Comparison of ENCODE assay signal across 9 cellular contexts in genomic region chr12:81644503-81644902, GRCh38.
DNase-seq lines count a peak whose midpoint lies in the region; ATAC-seq, FAIRE-seq and TF ChIP-seq lines count a peak whose summit lies in the region.
"Had no signal": no experiment of that assay in that cellular context is flagged by ENCODE, and none has a peak within 500 bp of the region (broad histone marks: within the 10 kb centered on the region; RNA-seq: fewer than 3 reads in every experiment).

No MANE protein-coding gene starts in this region.

- peak; percentile 73 for ATAC-seq in HG03342 (IDR thresholded peaks at IDR 0.05; ENCODE audit: unreplicated experiment)
- no peak for ATAC-seq in activated naive CD8-positive, alpha-beta T cell treated with anti-CD3 and anti-CD28 coated beads, Interleukin-2, amount 50 U/mL, for 24 hours

- H3K27ac Mint-ChIP-seq in activated naive CD8-positive, alpha-beta T cell treated with anti-CD3 and anti-CD28 coated beads, Interleukin-2, amount 50 U/mL, for 24 hours: no peak overlapping the region

- no peak for FAIRE-seq in bronchial epithelial cell (lab: Jason Lieb, UNC)

- no peaks in the 10 kb centered on the region for H3K4me1 Mint-ChIP-seq in activated naive CD8-positive, alpha-beta T cell treated with anti-CD3 and anti-CD28 coated beads, Interleukin-2, amount 50 U/mL, for 24 hours

- H3K9me3 Mint-ChIP-seq in activated naive CD8-positive, alpha-beta T cell treated with anti-CD3 and anti-CD28 coated beads, Interleukin-2, amount 50 U/mL, for 24 hours: no peaks in the 10 kb centered on the region

- H3K4me3 ChIP-seq in bronchial epithelial cell (ENCODE audit: low read depth, low read length): no peak overlapping the region
- H3K4me3 ChIP-seq: BLaER1 had no signal

- TF ChIP-seq CTCF in bronchial epithelial cell (IDR thresholded peaks at IDR 0.05; ENCODE audit: insufficient read depth, low read length, severe bottlenecking): peak; percentile 19

- H3K27me3 ChIP-seq in bronchial epithelial cell (ENCODE audit: control insufficient read depth, insufficient read depth, low read length): no peaks in the 10 kb centered on the region
- H3K27me3 ChIP-seq: BLaER1 had no signal

- H3K36me3 Mint-ChIP-seq in activated naive CD8-positive, alpha-beta T cell treated with anti-CD3 and anti-CD28 coated beads, Interleukin-2, amount 50 U/mL, for 24 hours (ENCODE audit: low read depth): no peaks in the 10 kb centered on the region

- DNase-seq in NCI-H82 (lab: John Stamatoyannopoulos, UW) (peak; percentile 70), NCI-H82 treated with DMSO at 0.1 percent for 48 hours (lab: John Stamatoyannopoulos, UW; ENCODE audit: unreplicated experiment) (no peak), NCI-H460 (ENCODE audit: extremely low read depth, low read depth) (peak; percentile 41), bronchial epithelial cell (ENCODE audit: low read depth) (peak; percentile 63), medulla oblongata (ENCODE audit: extremely low spot score) (peak; percentile 69), activated gamma-delta T cell treated with Interleukin-2 at 50 U/mL for 16 hours (no peak)
- no peak for DNase-seq in activated naive CD8-positive, alpha-beta T cell treated with anti-CD3 and anti-CD28 coated beads, Interleukin-2, amount 50 U/mL, for 24 hours

- no peaks in the 10 kb centered on the region for H3K36me3 ChIP-seq in bronchial epithelial cell (ENCODE audit: control insufficient read depth, insufficient read depth, low read length)
- H3K36me3 ChIP-seq: BLaER1 had no signal

- H3K27me3 Mint-ChIP-seq in activated naive CD8-positive, alpha-beta T cell treated with anti-CD3 and anti-CD28 coated beads, Interleukin-2, amount 50 U/mL, for 24 hours: peaks cover 3% of the 10 kb centered on the region

- H3K4me3 Mint-ChIP-seq in activated naive CD8-positive, alpha-beta T cell treated with anti-CD3 and anti-CD28 coated beads, Interleukin-2, amount 50 U/mL, for 24 hours: no peak overlapping the region

Comparison
In these comparisons a context has a peak if more than half of its experiments do, and no peak if none do; other contexts are left out.
1. DNase-seq: peak in NCI-H82 (single experiment), NCI-H460 (single experiment), bronchial epithelial cell (single experiment) and medulla oblongata (single experiment); none in NCI-H82 treated with DMSO at 0.1 percent for 48 hours (single experiment), activated gamma-delta T cell treated with Interleukin-2 at 50 U/mL for 16 hours (single experiment) and activated naive CD8-positive, alpha-beta T cell treated with anti-CD3 and anti-CD28 coated beads, Interleukin-2, amount 50 U/mL, for 24 hours (single experiment).